In the genomic region with DNA sequence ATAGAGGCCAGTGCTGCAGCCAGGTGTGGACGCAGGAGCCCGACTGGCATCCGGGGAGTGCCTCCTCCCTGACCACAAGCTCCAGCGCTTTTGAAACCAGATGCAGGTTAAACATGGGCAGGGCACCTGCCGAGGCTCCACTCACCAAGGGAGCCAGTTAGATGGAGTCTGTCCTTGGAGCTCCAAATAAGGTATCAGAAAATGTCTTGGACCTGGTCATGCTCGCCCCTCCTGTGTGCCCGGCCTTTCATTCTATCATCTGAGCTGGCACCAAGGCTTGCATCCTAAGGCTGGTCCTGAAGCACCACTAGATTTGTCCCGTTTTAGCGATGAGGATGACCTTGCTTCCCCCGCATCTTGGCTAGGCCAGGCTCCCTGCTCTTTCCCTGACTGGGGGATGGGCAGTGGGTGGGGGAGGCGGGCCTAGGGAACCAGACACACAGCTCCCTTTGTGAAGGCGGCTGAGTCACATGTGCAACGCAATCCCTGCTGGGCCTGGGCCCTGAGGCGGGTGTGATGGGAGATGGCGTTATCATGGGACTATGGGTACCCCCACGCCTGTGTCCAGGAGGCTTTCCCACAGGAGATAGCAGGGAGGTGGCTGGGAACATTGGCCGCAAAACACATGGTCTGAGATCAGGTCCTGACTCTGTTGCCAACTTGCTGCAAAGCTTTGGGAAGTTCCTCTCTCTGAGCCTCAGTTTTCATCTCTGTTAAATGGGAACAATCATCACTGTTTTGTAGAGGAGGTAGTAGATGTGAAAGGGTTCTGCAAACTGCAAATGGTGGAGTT, we compare ENCODE assay signal across 1 cellular context.
TF ChIP-seq lines count a peak whose summit lies in the region.

No MANE protein-coding gene starts in this region.

TF ChIP-seq in HepG2, 621 proteins besides CTCF, POLR2A, EP300 and RAD21 (continued from another document and continues in another):
- TF ChIP-seq, protein P1, sequence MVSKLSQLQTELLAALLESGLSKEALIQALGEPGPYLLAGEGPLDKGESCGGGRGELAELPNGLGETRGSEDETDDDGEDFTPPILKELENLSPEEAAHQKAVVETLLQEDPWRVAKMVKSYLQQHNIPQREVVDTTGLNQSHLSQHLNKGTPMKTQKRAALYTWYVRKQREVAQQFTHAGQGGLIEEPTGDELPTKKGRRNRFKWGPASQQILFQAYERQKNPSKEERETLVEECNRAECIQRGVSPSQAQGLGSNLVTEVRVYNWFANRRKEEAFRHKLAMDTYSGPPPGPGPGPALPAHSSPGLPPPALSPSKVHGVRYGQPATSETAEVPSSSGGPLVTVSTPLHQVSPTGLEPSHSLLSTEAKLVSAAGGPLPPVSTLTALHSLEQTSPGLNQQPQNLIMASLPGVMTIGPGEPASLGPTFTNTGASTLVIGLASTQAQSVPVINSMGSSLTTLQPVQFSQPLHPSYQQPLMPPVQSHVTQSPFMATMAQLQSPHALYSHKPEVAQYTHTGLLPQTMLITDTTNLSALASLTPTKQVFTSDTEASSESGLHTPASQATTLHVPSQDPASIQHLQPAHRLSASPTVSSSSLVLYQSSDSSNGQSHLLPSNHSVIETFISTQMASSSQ (IDR thresholded peaks at IDR 0.05; ENCODE audit: low read depth): no peak
- TF ChIP-seq, protein P1 (CRISPR knock-in tag; IDR thresholded peaks at IDR 0.05; ENCODE audit: borderline replicate concordance): 0 out of 2 replicates have a peak, but pooled peaks have one; percentile 55
- TF ChIP-seq XRCC5 (optimal IDR thresholded peaks at IDR 0.05; ENCODE audit: low read length): peak; percentile 60
- TF ChIP-seq, protein P2, sequence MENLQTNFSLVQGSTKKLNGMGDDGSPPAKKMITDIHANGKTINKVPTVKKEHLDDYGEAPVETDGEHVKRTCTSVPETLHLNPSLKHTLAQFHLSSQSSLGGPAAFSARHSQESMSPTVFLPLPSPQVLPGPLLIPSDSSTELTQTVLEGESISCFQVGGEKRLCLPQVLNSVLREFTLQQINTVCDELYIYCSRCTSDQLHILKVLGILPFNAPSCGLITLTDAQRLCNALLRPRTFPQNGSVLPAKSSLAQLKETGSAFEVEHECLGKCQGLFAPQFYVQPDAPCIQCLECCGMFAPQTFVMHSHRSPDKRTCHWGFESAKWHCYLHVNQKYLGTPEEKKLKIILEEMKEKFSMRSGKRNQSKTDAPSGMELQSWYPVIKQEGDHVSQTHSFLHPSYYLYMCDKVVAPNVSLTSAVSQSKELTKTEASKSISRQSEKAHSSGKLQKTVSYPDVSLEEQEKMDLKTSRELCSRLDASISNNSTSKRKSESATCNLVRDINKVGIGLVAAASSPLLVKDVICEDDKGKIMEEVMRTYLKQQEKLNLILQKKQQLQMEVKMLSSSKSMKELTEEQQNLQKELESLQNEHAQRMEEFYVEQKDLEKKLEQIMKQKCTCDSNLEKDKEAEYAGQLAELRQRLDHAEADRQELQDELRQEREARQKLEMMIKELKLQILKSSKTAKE (CRISPR knock-in tag; IDR thresholded peaks at IDR 0.05; ENCODE audit: borderline replicate concordance): peak; percentile 1; the same call in 1 of the 2 replicates
- peak; percentile 96 for TF ChIP-seq FOSL2 (CRISPR knock-in tag; IDR thresholded peaks at IDR 0.05)
- TF ChIP-seq AHR (CRISPR knock-in tag; IDR thresholded peaks at IDR 0.05): no peak
- TF ChIP-seq MZF1 (CRISPR knock-in tag; IDR thresholded peaks at IDR 0.05; ENCODE audit: borderline replicate concordance): no peak
- TF ChIP-seq, protein P3, sequence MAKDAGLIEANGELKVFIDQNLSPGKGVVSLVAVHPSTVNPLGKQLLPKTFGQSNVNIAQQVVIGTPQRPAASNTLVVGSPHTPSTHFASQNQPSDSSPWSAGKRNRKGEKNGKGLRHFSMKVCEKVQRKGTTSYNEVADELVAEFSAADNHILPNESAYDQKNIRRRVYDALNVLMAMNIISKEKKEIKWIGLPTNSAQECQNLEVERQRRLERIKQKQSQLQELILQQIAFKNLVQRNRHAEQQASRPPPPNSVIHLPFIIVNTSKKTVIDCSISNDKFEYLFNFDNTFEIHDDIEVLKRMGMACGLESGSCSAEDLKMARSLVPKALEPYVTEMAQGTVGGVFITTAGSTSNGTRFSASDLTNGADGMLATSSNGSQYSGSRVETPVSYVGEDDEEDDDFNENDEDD (CRISPR knock-in tag; IDR thresholded peaks at IDR 0.05; ENCODE audit: borderline replicate concordance): peak; percentile 71
- peak; percentile 46 for TF ChIP-seq CEBPG (CRISPR knock-in tag; IDR thresholded peaks at IDR 0.05)
- no peak for TF ChIP-seq HDAC6 (IDR thresholded peaks at IDR 0.05; ENCODE audit: low read depth, low read length)
- no peak for TF ChIP-seq KLF13 (CRISPR knock-in tag; IDR thresholded peaks at IDR 0.05)
- no peak for TF ChIP-seq ZBTB21 (CRISPR knock-in tag; IDR thresholded peaks at IDR 0.05)
- TF ChIP-seq CHD4 (IDR thresholded peaks at IDR 0.05; ENCODE audit: borderline replicate concordance, low read length): peak; percentile 100; the same call in 1 of the 2 replicates
- no peak; the same call in 1 of the 2 replicates for TF ChIP-seq KAT8 (CRISPR knock-in tag; IDR thresholded peaks at IDR 0.05)
- 0 out of 2 replicates have a peak, but pooled peaks have one; percentile 28 for TF ChIP-seq RXRA (CRISPR knock-in tag; IDR thresholded peaks at IDR 0.05)
- no peak for TF ChIP-seq NCOA1 (CRISPR knock-in tag; IDR thresholded peaks at IDR 0.05)
- TF ChIP-seq ZNF614 (CRISPR knock-in tag; IDR thresholded peaks at IDR 0.05; ENCODE audit: borderline replicate concordance): 0 out of 2 replicates have a peak, but pooled peaks have one; percentile 18
- TF ChIP-seq CEBPB (IDR thresholded peaks at IDR 0.05; ENCODE audit: borderline replicate concordance, low read depth, low read length): peak; percentile 60; the same call in 1 of the 2 replicates
- no peak for TF ChIP-seq ARHGAP35 (CRISPR knock-in tag; IDR thresholded peaks at IDR 0.05; ENCODE audit: borderline replicate concordance)
- 0 out of 2 replicates have a peak, but pooled peaks have one; percentile 37 for TF ChIP-seq MTA1 (CRISPR knock-in tag; IDR thresholded peaks at IDR 0.05; ENCODE audit: borderline replicate concordance)
- TF ChIP-seq, protein P4, sequence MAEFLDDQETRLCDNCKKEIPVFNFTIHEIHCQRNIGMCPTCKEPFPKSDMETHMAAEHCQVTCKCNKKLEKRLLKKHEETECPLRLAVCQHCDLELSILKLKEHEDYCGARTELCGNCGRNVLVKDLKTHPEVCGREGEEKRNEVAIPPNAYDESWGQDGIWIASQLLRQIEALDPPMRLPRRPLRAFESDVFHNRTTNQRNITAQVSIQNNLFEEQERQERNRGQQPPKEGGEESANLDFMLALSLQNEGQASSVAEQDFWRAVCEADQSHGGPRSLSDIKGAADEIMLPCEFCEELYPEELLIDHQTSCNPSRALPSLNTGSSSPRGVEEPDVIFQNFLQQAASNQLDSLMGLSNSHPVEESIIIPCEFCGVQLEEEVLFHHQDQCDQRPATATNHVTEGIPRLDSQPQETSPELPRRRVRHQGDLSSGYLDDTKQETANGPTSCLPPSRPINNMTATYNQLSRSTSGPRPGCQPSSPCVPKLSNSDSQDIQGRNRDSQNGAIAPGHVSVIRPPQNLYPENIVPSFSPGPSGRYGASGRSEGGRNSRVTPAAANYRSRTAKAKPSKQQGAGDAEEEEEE (CRISPR knock-in tag; IDR thresholded peaks at IDR 0.05; ENCODE audit: borderline replicate concordance): no peak
- TF ChIP-seq HOXA9 (CRISPR knock-in tag; IDR thresholded peaks at IDR 0.05; ENCODE audit: borderline replicate concordance): 0 out of 2 replicates have a peak, but pooled peaks have one; percentile 73
- TF ChIP-seq PHB2 (IDR thresholded peaks at IDR 0.05; ENCODE audit: partially characterized antibody): no peak
- no peak for TF ChIP-seq SCMH1 (CRISPR knock-in tag; IDR thresholded peaks at IDR 0.05; ENCODE audit: borderline replicate concordance)
- no peak for TF ChIP-seq NFATC3 (CRISPR knock-in tag; IDR thresholded peaks at IDR 0.05)
- peak; percentile 99 for TF ChIP-seq ZNF629 (CRISPR knock-in tag; conservative IDR thresholded peaks at IDR 0.05)
- TF ChIP-seq ZFP62 (CRISPR knock-in tag; IDR thresholded peaks at IDR 0.05): no peak
- TF ChIP-seq ZNF546 (CRISPR knock-in tag; conservative IDR thresholded peaks at IDR 0.05): no peak
- TF ChIP-seq ZNF83 (CRISPR knock-in tag; IDR thresholded peaks at IDR 0.05; ENCODE audit: borderline replicate concordance): no peak
- TF ChIP-seq, protein P5, sequence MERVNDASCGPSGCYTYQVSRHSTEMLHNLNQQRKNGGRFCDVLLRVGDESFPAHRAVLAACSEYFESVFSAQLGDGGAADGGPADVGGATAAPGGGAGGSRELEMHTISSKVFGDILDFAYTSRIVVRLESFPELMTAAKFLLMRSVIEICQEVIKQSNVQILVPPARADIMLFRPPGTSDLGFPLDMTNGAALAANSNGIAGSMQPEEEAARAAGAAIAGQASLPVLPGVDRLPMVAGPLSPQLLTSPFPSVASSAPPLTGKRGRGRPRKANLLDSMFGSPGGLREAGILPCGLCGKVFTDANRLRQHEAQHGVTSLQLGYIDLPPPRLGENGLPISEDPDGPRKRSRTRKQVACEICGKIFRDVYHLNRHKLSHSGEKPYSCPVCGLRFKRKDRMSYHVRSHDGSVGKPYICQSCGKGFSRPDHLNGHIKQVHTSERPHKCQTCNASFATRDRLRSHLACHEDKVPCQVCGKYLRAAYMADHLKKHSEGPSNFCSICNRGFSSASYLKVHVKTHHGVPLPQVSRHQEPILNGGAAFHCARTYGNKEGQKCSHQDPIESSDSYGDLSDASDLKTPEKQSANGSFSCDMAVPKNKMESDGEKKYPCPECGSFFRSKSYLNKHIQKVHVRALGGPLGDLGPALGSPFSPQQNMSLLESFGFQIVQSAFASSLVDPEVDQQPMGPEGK (CRISPR knock-in tag; IDR thresholded peaks at IDR 0.05): peak; percentile 74
- peak; percentile 54 for TF ChIP-seq ASH2L (IDR thresholded peaks at IDR 0.05; ENCODE audit: insufficient read length, low read depth, low read length)
- no peak for TF ChIP-seq RELA (CRISPR knock-in tag; IDR thresholded peaks at IDR 0.05)
- TF ChIP-seq NFE2L2 (IDR thresholded peaks at IDR 0.05; ENCODE audit: low read length): no peak
- peak; percentile 98 for TF ChIP-seq ZMYM3 (CRISPR knock-in tag; IDR thresholded peaks at IDR 0.05)
- TF ChIP-seq PITX1 (CRISPR knock-in tag; IDR thresholded peaks at IDR 0.05): peak; percentile 27; the same call in 1 of the 2 replicates
- TF ChIP-seq HMG20A (CRISPR knock-in tag; IDR thresholded peaks at IDR 0.05; ENCODE audit: borderline replicate concordance): peak; percentile 17; the same call in 1 of the 2 replicates
- TF ChIP-seq, protein P6, sequence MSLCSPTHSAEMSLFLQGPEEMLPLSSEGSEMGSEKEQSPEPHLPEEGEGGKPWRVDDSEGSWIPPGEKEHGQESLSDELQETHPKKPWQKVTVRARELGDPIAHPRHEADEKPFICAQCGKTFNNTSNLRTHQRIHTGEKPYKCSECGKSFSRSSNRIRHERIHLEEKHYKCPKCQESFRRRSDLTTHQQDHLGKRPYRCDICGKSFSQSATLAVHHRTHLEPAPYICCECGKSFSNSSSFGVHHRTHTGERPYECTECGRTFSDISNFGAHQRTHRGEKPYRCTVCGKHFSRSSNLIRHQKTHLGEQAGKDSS (CRISPR knock-in tag; IDR thresholded peaks at IDR 0.05; ENCODE audit: borderline replicate concordance, low read depth): peak; percentile 27; the same call in 1 of the 2 replicates
- no peak for TF ChIP-seq ZNF333 (CRISPR knock-in tag; IDR thresholded peaks at IDR 0.05; ENCODE audit: borderline replicate concordance)
- TF ChIP-seq, protein P7, sequence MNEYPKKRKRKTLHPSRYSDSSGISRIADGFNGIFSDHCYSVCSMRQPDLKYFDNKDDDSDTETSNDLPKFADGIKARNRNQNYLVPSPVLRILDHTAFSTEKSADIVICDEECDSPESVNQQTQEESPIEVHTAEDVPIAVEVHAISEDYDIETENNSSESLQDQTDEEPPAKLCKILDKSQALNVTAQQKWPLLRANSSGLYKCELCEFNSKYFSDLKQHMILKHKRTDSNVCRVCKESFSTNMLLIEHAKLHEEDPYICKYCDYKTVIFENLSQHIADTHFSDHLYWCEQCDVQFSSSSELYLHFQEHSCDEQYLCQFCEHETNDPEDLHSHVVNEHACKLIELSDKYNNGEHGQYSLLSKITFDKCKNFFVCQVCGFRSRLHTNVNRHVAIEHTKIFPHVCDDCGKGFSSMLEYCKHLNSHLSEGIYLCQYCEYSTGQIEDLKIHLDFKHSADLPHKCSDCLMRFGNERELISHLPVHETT (CRISPR knock-in tag; conservative IDR thresholded peaks at IDR 0.05): no peak
- TF ChIP-seq ZFX (CRISPR knock-in tag; IDR thresholded peaks at IDR 0.05; ENCODE audit: low read depth): peak; percentile 68
- TF ChIP-seq, protein P8, sequence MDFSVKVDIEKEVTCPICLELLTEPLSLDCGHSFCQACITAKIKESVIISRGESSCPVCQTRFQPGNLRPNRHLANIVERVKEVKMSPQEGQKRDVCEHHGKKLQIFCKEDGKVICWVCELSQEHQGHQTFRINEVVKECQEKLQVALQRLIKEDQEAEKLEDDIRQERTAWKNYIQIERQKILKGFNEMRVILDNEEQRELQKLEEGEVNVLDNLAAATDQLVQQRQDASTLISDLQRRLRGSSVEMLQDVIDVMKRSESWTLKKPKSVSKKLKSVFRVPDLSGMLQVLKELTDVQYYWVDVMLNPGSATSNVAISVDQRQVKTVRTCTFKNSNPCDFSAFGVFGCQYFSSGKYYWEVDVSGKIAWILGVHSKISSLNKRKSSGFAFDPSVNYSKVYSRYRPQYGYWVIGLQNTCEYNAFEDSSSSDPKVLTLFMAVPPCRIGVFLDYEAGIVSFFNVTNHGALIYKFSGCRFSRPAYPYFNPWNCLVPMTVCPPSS (IDR thresholded peaks at IDR 0.05): no peak
- TF ChIP-seq, protein P9, sequence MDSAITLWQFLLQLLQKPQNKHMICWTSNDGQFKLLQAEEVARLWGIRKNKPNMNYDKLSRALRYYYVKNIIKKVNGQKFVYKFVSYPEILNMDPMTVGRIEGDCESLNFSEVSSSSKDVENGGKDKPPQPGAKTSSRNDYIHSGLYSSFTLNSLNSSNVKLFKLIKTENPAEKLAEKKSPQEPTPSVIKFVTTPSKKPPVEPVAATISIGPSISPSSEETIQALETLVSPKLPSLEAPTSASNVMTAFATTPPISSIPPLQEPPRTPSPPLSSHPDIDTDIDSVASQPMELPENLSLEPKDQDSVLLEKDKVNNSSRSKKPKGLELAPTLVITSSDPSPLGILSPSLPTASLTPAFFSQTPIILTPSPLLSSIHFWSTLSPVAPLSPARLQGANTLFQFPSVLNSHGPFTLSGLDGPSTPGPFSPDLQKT (CRISPR knock-in tag; IDR thresholded peaks at IDR 0.05; ENCODE audit: borderline replicate concordance): no peak
